In the genomic region with DNA sequence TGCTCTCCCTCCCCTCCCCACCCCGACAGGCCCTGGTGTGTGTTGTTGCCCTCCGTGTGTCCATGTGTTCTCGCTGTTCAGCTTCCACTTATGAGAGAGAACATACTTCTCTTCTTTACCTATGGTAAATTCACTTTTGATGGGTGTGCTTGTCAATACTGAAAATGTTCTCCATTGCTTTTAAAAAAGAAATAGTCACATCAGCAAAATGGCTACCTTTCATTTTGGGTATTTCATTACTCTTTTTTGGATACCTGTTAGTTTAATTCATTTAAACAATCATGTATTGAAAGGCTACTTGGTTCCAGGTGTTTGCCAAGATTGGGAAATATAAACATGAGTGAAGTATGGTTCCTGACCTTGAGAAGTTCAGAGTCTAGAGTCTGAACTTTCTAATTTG, we compare ENCODE assay signal across 26 cellular contexts.
"Had no signal": no experiment of that assay in that cellular context is flagged by ENCODE, and none has a peak within 500 bp of the region (broad histone marks: within the 10 kb centered on the region; RNA-seq: fewer than 3 reads in every experiment).

No MANE protein-coding gene starts in this region.

- H3K79me2 ChIP-seq: parathyroid adenoma had no signal

- H3K9ac ChIP-seq: neural progenitor cell, parathyroid adenoma had no signal

- H3K27ac ChIP-seq: neural progenitor cell, ovary, parathyroid adenoma, psoas muscle, right lobe of liver, sigmoid colon, stomach, thoracic aorta, thyroid gland, tibial nerve, upper lobe of left lung, vagina had no signal

- H3K4me3 ChIP-seq: neural progenitor cell, ovary, psoas muscle, right lobe of liver, sigmoid colon, stomach, thoracic aorta, thyroid gland, tibial nerve, upper lobe of left lung, vagina had no signal

- H3K9me3 ChIP-seq: ovary, psoas muscle, right lobe of liver, sigmoid colon, stomach, thoracic aorta, thyroid gland, tibial nerve, upper lobe of left lung, vagina had no signal

- ATAC-seq: natural killer cell; psoas muscle; right cardiac atrium; stimulated activated effector memory CD8-positive, alpha-beta T cell treated with anti-CD3 and anti-CD28 coated beads, Interleukin-12 subunit alpha, Interleukin-12 subunit beta, amount 100 ng/mL, for 72 hours; stimulated activated naive B cell treated with anti-CD40 and anti-IgM and Interleukin-4, amounts not matched to agents 10 μg/mL and 1 μg/mL and 100 μg/mL, for 72 hours had no signal

- H3K27me3 ChIP-seq: neural progenitor cell, ovary, right lobe of liver, sigmoid colon, stomach, thyroid gland, tibial nerve, upper lobe of left lung, vagina had no signal

- H3K4me2 ChIP-seq: neural progenitor cell had no signal

- H3K36me3 ChIP-seq: neural progenitor cell, ovary, right lobe of liver, sigmoid colon, stomach, thoracic aorta, thyroid gland, tibial nerve, upper lobe of left lung, vagina had no signal

- FAIRE-seq: urothelium cell line had no signal

- H2AFZ ChIP-seq: neural progenitor cell, parathyroid adenoma had no signal

- DNase-seq: natural killer cell; occipital lobe; ovary; posterior cingulate gyrus; psoas muscle; right cardiac atrium; right lobe of liver; sigmoid colon; small intestine; stimulated activated CD4-positive, alpha-beta T cell treated with anti-CD3 and anti-CD28 coated beads, Interleukin-15, amount 100 ng/mL, for 24 hours; stimulated activated CD4-positive, alpha-beta T cell treated with anti-CD3 and anti-CD28 coated beads, Interleukin-2, amount 100 ng/mL, for 24 hours; stimulated activated CD4-positive, alpha-beta T cell treated with anti-CD3 and anti-CD28 coated beads, Interleukin-2, amount 100 ng/mL, for 48 hours; stimulated activated CD4-positive, alpha-beta T cell treated with anti-CD3 and anti-CD28 coated beads, Interleukin-4, amount 100 ng/mL, for 24 hours; stimulated activated naive B cell treated with anti-CD40 and anti-IgM and Interleukin-4, amounts not matched to agents 10 μg/mL and 1 μg/mL and 100 μg/mL, for 72 hours; stimulated activated naive CD4-positive, alpha-beta T cell treated with Interleukin-2 at 50 U/mL for 16 hours; stomach; thyroid gland; trophoblast cell; upper lobe of left lung had no signal

- H3K4me1 ChIP-seq: neural progenitor cell, parathyroid adenoma, psoas muscle, right lobe of liver, sigmoid colon, stomach, thyroid gland, tibial nerve, upper lobe of left lung, vagina had no signal
